ENCODE assay signal across 9 cellular contexts in the genomic region with DNA sequence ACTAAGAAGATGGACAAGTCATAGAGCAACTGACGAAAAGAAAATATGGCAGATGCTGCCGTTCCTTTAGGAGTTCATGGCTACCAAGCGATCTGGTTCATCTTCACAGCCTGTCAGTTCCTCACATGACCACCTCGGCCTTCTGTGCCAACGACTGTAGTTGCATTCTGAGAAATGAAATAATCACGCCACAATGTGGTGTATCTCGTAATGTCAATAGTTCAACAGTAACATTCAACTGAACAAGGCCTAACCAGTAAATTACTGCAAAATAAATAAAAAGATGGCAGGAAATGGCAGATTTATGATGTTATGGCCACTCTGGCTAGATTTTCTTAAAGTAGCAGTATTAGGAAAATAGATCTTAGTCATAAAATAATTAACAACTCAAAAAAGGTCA. TPM values are rescaled to one million over a fixed set of nuclear protein-coding genes. Genes with fewer than 3 reads are reported as not detected.
DNase-seq lines count a peak whose midpoint lies in the region; ATAC-seq and TF ChIP-seq lines count a peak whose summit lies in the region.
"Had no signal": no experiment of that assay in that cellular context is flagged by ENCODE, and none has a peak within 500 bp of the region (broad histone marks: within the 10 kb centered on the region; RNA-seq: fewer than 3 reads in every experiment).

No MANE protein-coding gene starts in this region.

- peaks cover 15% of the 10 kb centered on the region for H3K36me3 Mint-ChIP-seq in CD8-positive, alpha-beta T cell
- H3K36me3 Mint-ChIP-seq in activated CD8-positive, alpha-beta T cell treated with anti-CD3 and anti-CD28 coated beads for 36 hours (ENCODE audit: low read depth), result peaks cover 11% of the 10 kb centered on the region
- no peaks in the 10 kb centered on the region for H3K36me3 Mint-ChIP-seq in neural progenitor cell

- H3K27ac ChIP-seq in CD8-positive, alpha-beta T cell (ENCODE audit: low read depth, low read length), result peak overlapping the region; percentile 13
- no peak overlapping the region for H3K27ac ChIP-seq in neural progenitor cell

- H3K4me3 Mint-ChIP-seq in CD8-positive, alpha-beta T cell, result peak overlapping the region; percentile 73
- H3K4me3 Mint-ChIP-seq in activated CD8-positive, alpha-beta T cell treated with anti-CD3 and anti-CD28 coated beads for 36 hours, result peak overlapping the region; percentile 72
- no peak overlapping the region for H3K4me3 Mint-ChIP-seq in neural progenitor cell

- no peaks in the 10 kb centered on the region for H3K27me3 Mint-ChIP-seq in CD8-positive, alpha-beta T cell (ENCODE audit: low read depth)
- H3K27me3 Mint-ChIP-seq in activated CD8-positive, alpha-beta T cell treated with anti-CD3 and anti-CD28 coated beads for 36 hours, result no peaks in the 10 kb centered on the region
- H3K27me3 Mint-ChIP-seq in neural progenitor cell (ENCODE audit: insufficient read depth, low read depth), result peaks cover 5% of the 10 kb centered on the region

- H3F3A ChIP-seq in neural progenitor cell (ENCODE audit: low read depth), result no peaks in the 10 kb centered on the region

- H3K4me3 ChIP-seq in CD8-positive, alpha-beta T cell (ENCODE audit: low read depth, low read length), result no peak overlapping the region
- H3K4me3 ChIP-seq in neural progenitor cell, result no peak overlapping the region

- peaks cover 68% of the 10 kb centered on the region for H3K4me1 ChIP-seq in CD8-positive, alpha-beta T cell (ENCODE audit: insufficient read depth, low read length)
- H3K4me1 ChIP-seq in neural progenitor cell, result no peaks in the 10 kb centered on the region

- H3K9me3 ChIP-seq in CD8-positive, alpha-beta T cell (ENCODE audit: low read length), result no peaks in the 10 kb centered on the region
- no peaks in the 10 kb centered on the region for H3K9me3 ChIP-seq in neural progenitor cell (ENCODE audit: low read depth)

- DNase-seq in CD8-positive, alpha-beta T cell, result peak in 5 of 7 experiments; percentile 39 to 66 (median 54)
- DNase-seq in NCI-H2227 (lab: John Stamatoyannopoulos, UW; ENCODE audit: unreplicated experiment), result peak; percentile 67
- peak; percentile 72 for DNase-seq in activated CD8-positive, alpha-beta T cell treated with anti-CD3 and anti-CD28 coated beads for 36 hours
- DNase-seq in left cardiac atrium, result peak; percentile 51
- DNase-seq in LoVo (ENCODE audit: low spot score), result no peak
- no peak for DNase-seq in SIG-M5 (lab: John Stamatoyannopoulos, UW)
- no peak for DNase-seq in neural progenitor cell (ENCODE audit: low spot score)

- peak; percentile 30 for ATAC-seq in CD8-positive, alpha-beta T cell
- ATAC-seq in activated CD8-positive, alpha-beta T cell treated with anti-CD3 and anti-CD28 coated beads for 36 hours, result peak; percentile 38
- ATAC-seq in left cardiac atrium, result peak; percentile 28 to 29
- no peak for ATAC-seq in HG02623 (IDR thresholded peaks at IDR 0.05; ENCODE audit: unreplicated experiment)

- TF ChIP-seq CTCF in CD8-positive, alpha-beta T cell (IDR thresholded peaks at IDR 0.05), result no peak
- TF ChIP-seq CTCF in activated CD8-positive, alpha-beta T cell treated with anti-CD3 and anti-CD28 coated beads for 36 hours (IDR thresholded peaks at IDR 0.05), result no peak
- TF ChIP-seq CTCF in neural progenitor cell (IDR thresholded peaks at IDR 0.05), result no peak

- CTCF ChIA-PET in CD8-positive, alpha-beta T cell (lab: Charles Lee), result interaction anchor here (1.1 to 3.1 kb wide), 3 partner anchors 8 to 77 kb away, joined by 4 to 14 read pairs (median 9); no protein-coding TSS in a partner anchor
- CTCF ChIA-PET in activated CD8-positive, alpha-beta T cell treated with anti-CD3 and anti-CD28 coated beads for 36 hours (lab: Charles Lee), result interaction anchor here (0.6 kb wide), 1 partner anchor 8 kb away, joined by 3 read pairs; no protein-coding TSS in a partner anchor

- no peaks in the 10 kb centered on the region for H3K9me3 Mint-ChIP-seq in CD8-positive, alpha-beta T cell
- no peaks in the 10 kb centered on the region for H3K9me3 Mint-ChIP-seq in activated CD8-positive, alpha-beta T cell treated with anti-CD3 and anti-CD28 coated beads for 36 hours
- no peaks in the 10 kb centered on the region for H3K9me3 Mint-ChIP-seq in neural progenitor cell

- H3K36me3 ChIP-seq in CD8-positive, alpha-beta T cell (ENCODE audit: insufficient read depth, low read length), result no peaks in the 10 kb centered on the region
- no peaks in the 10 kb centered on the region for H3K36me3 ChIP-seq in neural progenitor cell

- H3K4me2 ChIP-seq in neural progenitor cell, result no peak overlapping the region

- peaks cover 73% of the 10 kb centered on the region for H3K4me1 Mint-ChIP-seq in CD8-positive, alpha-beta T cell (ENCODE audit: low read depth)
- H3K4me1 Mint-ChIP-seq in activated CD8-positive, alpha-beta T cell treated with anti-CD3 and anti-CD28 coated beads for 36 hours (ENCODE audit: low read depth), result peaks cover 68% of the 10 kb centered on the region
- H3K4me1 Mint-ChIP-seq in neural progenitor cell, result peaks cover 12% of the 10 kb centered on the region

- peak overlapping the region; percentile 93 for H3K27ac Mint-ChIP-seq in CD8-positive, alpha-beta T cell
- H3K27ac Mint-ChIP-seq in activated CD8-positive, alpha-beta T cell treated with anti-CD3 and anti-CD28 coated beads for 36 hours, result peak overlapping the region; percentile 93
- no peak overlapping the region for H3K27ac Mint-ChIP-seq in neural progenitor cell

- H3K79me2 ChIP-seq in neural progenitor cell (ENCODE audit: low read depth), result no peaks in the 10 kb centered on the region

- POLR2A ChIA-PET in CD8-positive, alpha-beta T cell (lab: Charles Lee), result no interaction called here
- POLR2A ChIA-PET in activated CD8-positive, alpha-beta T cell treated with anti-CD3 and anti-CD28 coated beads for 36 hours (lab: Charles Lee), result interaction anchor here (1.1 to 1.3 kb wide), 2 partner anchors 9 to 43 kb away, joined by 3 read pairs; no protein-coding TSS in a partner anchor

- intact Hi-C loops in CD8-positive, alpha-beta T cell (cut with DNase I, micrococcal nuclease), result loop anchor here (2.0 to 10.0 kb wide), 2 partner anchors 48 to 1018 kb away; a partner anchor contains a TSS
- intact Hi-C loops in activated CD8-positive, alpha-beta T cell treated with anti-CD3 and anti-CD28 coated beads for 36 hours (cut with micrococcal nuclease), result no loop called here
- intact Hi-C loops in left cardiac atrium (cut with DNase I), result no loop called here

- H2AFZ ChIP-seq in neural progenitor cell (replicated peaks), result no peak overlapping the region

- no peak overlapping the region for H3K9ac ChIP-seq in neural progenitor cell

- no peaks in the 10 kb centered on the region for H3K27me3 ChIP-seq in CD8-positive, alpha-beta T cell (ENCODE audit: insufficient read depth, low read length)
- H3K27me3 ChIP-seq in neural progenitor cell, result peaks cover 32% of the 10 kb centered on the region

- H4K20me1 ChIP-seq in neural progenitor cell (ENCODE audit: low read depth), result no peaks in the 10 kb centered on the region

RNA-seq across cellular contexts. Expression of a gene that starts 4.4 kb away (rescaled TPM):
- 10 to 100 TPM; 32.1 to 34.4 TPM for total RNA-seq in CD8-positive, alpha-beta T cell
- 10 to 100 TPM; 10.6 to 11.8 TPM for total RNA-seq in activated CD8-positive, alpha-beta T cell treated with anti-CD3 and anti-CD28 coated beads for 36 hours
- total RNA-seq in left cardiac atrium (1 to 10 TPM; 5.3 to 5.7 TPM), neural progenitor cell (ENCODE audit: low replicate concordance) (0.15 TPM in 2 replicates)
- total RNA-seq: MCF 10A had no signal

Comparison
In these comparisons a context has a peak if more than half of its experiments do, and no peak if none do; other contexts are left out.
1. DNase-seq: peak in CD8-positive, alpha-beta T cell (5 of 7), NCI-H2227 (single experiment), activated CD8-positive, alpha-beta T cell treated with anti-CD3 and anti-CD28 coated beads for 36 hours (single experiment) and left cardiac atrium (single experiment); none in LoVo (single experiment), SIG-M5 (single experiment) and neural progenitor cell (single experiment).
2. intact Hi-C loops: an anchor here in CD8-positive, alpha-beta T cell (2.0 to 10.0 kb wide); none called in activated CD8-positive, alpha-beta T cell treated with anti-CD3 and anti-CD28 coated beads for 36 hours and left cardiac atrium.